Comparison of ENCODE assay signal across 26 cellular contexts in genomic region chr7:103657474-103657894, GRCh38.
"Had no signal": no experiment of that assay in that cellular context is flagged by ENCODE, and none has a peak within 500 bp of the region (broad histone marks: within the 10 kb centered on the region; RNA-seq: fewer than 3 reads in every experiment).

No MANE protein-coding gene starts in this region.

- H3K9me3 ChIP-seq: left lung, lower lobe of right lung, pancreas, prostate gland, tibial nerve, uterus had no signal

- ATAC-seq: left colon; left lung; lower lobe of right lung; naive thymus-derived CD8-positive, alpha-beta T cell; pancreas; right cardiac atrium; stimulated activated memory B cell treated with anti-CD40 and anti-IgM and Interleukin-4, amounts not matched to agents 10 μg/mL and 1 μg/mL and 100 μg/mL, for 72 hours; stimulated activated naive CD8-positive, alpha-beta T cell treated with anti-CD3 and anti-CD28 coated beads, Interleukin-15, amount 100 ng/mL, for 72 hours had no signal

- H3K36me3 ChIP-seq: left lung, lower lobe of right lung, pancreas, prostate gland, tibial nerve, uterus had no signal

- FAIRE-seq: islet of Langerhans, kidney, pancreas had no signal

- H3K4me3 ChIP-seq: left lung, lower lobe of right lung, pancreas, prostate gland, smooth muscle cell, tibial nerve, uterus had no signal

- H3K27me3 ChIP-seq: left lung, pancreas, tibial nerve, uterus had no signal

- DNase-seq: hippocampal formation; kidney; left colon; left lung; lower lobe of right lung; mammary epithelial cell; mesenchymal stem cell; naive thymus-derived CD8-positive, alpha-beta T cell; nucleus accumbens; pancreas; posterior cingulate gyrus; retina; right cardiac atrium; stimulated activated CD4-positive, alpha-beta T cell treated with anti-CD3 and anti-CD28 coated beads, Interleukin-1b, Interleukin-23, amount 100 ng/mL, for 48 hours; stimulated activated CD4-positive, alpha-beta T cell treated with anti-CD3 and anti-CD28 coated beads, Interleukin-2, amount 100 ng/mL, for 48 hours; stimulated activated CD4-positive, alpha-beta T cell treated with anti-CD3 and anti-CD28 coated beads, Interleukin-4, amount 100 ng/mL, for 4 hours; stimulated activated CD8-positive, alpha-beta memory T cell treated with anti-CD3 and anti-CD28 coated beads, Interleukin-4, amount 100 ng/mL, for 48 hours; stimulated activated naive CD4-positive, alpha-beta T cell treated with Interleukin-2 at 50 U/mL for 16 hours; stimulated activated naive CD8-positive, alpha-beta T cell treated with anti-CD3 and anti-CD28 coated beads, Interleukin-15, amount 100 ng/mL, for 72 hours; substantia nigra; uterus had no signal

- H3K4me2 ChIP-seq: smooth muscle cell had no signal

- H3K27ac ChIP-seq: left lung, lower lobe of right lung, pancreas, prostate gland, tibial nerve, uterus had no signal

- H3K4me1 ChIP-seq: left lung, lower lobe of right lung, prostate gland, tibial nerve, uterus had no signal
